Comparison of ENCODE assay signal across 2 cellular contexts in genomic region chr7:128869138-128869943, GRCh38.
A peak's percentile ranks its signal among the peaks of the same experiment; 100 is the strongest.
TF ChIP-seq lines count a peak whose summit lies in the region.

No MANE protein-coding gene starts in this region.

TF ChIP-seq in SK-N-SH, 30 proteins besides CTCF, POLR2A, EP300 and RAD21:
- TF ChIP-seq MAX (IDR thresholded peaks at IDR 0.05; ENCODE audit: low read depth) (peak; percentile 32; the same call in 1 of the 2 replicates), SMC3 (IDR thresholded peaks at IDR 0.05; ENCODE audit: low read depth, low read length) (peak; percentile 30), NFIC (IDR thresholded peaks at IDR 0.05; ENCODE audit: borderline replicate concordance) (no peak)

TF ChIP-seq in GM12878, 131 proteins besides CTCF, POLR2A, EP300 and RAD21 (continues in another document):
- TF ChIP-seq NRF1 (conservative IDR thresholded peaks at IDR 0.05; ENCODE audit: low read depth, low read length) (no peak), E4F1 (IDR thresholded peaks at IDR 0.05; ENCODE audit: borderline replicate concordance, partially characterized antibody) (no peak), SIN3A (IDR thresholded peaks at IDR 0.05; ENCODE audit: low read depth, low read length) (no peak), MEF2A (IDR thresholded peaks at IDR 0.05; ENCODE audit: insufficient read depth, low read depth, low read length) (no peak), IRF5 (IDR thresholded peaks at IDR 0.05; ENCODE audit: borderline replicate concordance) (no peak), ATF2 (IDR thresholded peaks at IDR 0.05; ENCODE audit: low read length) (no peak), ZBTB11 (CRISPR knock-in tag; IDR thresholded peaks at IDR 0.05) (no peak), ZNF217 (IDR thresholded peaks at IDR 0.05) (0 out of 2 replicates have a peak, but pooled peaks have one; percentile 32), BACH1 (IDR thresholded peaks at IDR 0.05; ENCODE audit: borderline replicate concordance) (0 out of 2 replicates have a peak, but pooled peaks have one; percentile 24), ZBTB33 (IDR thresholded peaks at IDR 0.05) (no peak), PRDM15 (CRISPR knock-in tag; IDR thresholded peaks at IDR 0.05) (no peak), NR2C2 (IDR thresholded peaks at IDR 0.05; ENCODE audit: borderline replicate concordance, control insufficient read depth, insufficient read length, low read depth) (no peak), PKNOX1 (IDR thresholded peaks at IDR 0.05) (no peak), HCFC1 (IDR thresholded peaks at IDR 0.05; ENCODE audit: low read length) (no peak), NFXL1 (IDR thresholded peaks at IDR 0.05; ENCODE audit: borderline replicate concordance) (no peak), SREBF1 (IDR thresholded peaks at IDR 0.05; ENCODE audit: low read length) (no peak), NKRF (conservative IDR thresholded peaks at IDR 0.05) (no peak), IKZF1 (conservative IDR thresholded peaks at IDR 0.05) (peak; percentile 58), ZSCAN29 (IDR thresholded peaks at IDR 0.05) (no peak), BCL11A (IDR thresholded peaks at IDR 0.05; ENCODE audit: low read depth, low read length) (no peak), ZZZ3 (IDR thresholded peaks at IDR 0.05; ENCODE audit: control insufficient read depth, insufficient read length, low read depth) (no peak), GATAD2B (conservative IDR thresholded peaks at IDR 0.05; ENCODE audit: low read depth) (no peak), BHLHE40 (IDR thresholded peaks at IDR 0.05; ENCODE audit: borderline replicate concordance in 1 of 2, low read depth in 2 of 2, low read length in 1 of 2) (peak in 1 of 2 experiments; percentile 48; a peak in 1 of 4 replicates), DPF2 (IDR thresholded peaks at IDR 0.05) (peak; percentile 65; the same call in 1 of the 2 replicates), LARP7 (IDR thresholded peaks at IDR 0.05) (peak; percentile 56; the same call in 1 of the 2 replicates), HDAC6 (IDR thresholded peaks at IDR 0.05; ENCODE audit: unreplicated experiment) (peak; percentile 82), MXI1 (IDR thresholded peaks at IDR 0.05; ENCODE audit: low read depth, low read length) (no peak), TARDBP (IDR thresholded peaks at IDR 0.05; ENCODE audit: borderline replicate concordance) (no peak), RELB (IDR thresholded peaks at IDR 0.05; ENCODE audit: low read depth) (no peak), RUNX3 (IDR thresholded peaks at IDR 0.05; ENCODE audit: low read length) (no peak), MTA3 (IDR thresholded peaks at IDR 0.05; ENCODE audit: borderline replicate concordance, low read length) (no peak), SMARCA5 (IDR thresholded peaks at IDR 0.05) (no peak), IRF3 (IDR thresholded peaks at IDR 0.05) (no peak), CHD2 (IDR thresholded peaks at IDR 0.05; ENCODE audit: borderline replicate concordance, low read depth, low read length) (no peak), NR2F1 (conservative IDR thresholded peaks at IDR 0.05) (0 out of 2 replicates have a peak, but pooled peaks have one; percentile 38), ZNF274 (IDR thresholded peaks at IDR 0.05; ENCODE audit: insufficient read depth, insufficient read length) (no peak), TCF3 (IDR thresholded peaks at IDR 0.05; ENCODE audit: borderline replicate concordance, insufficient read depth, low read depth, low read length) (0 out of 2 replicates have a peak, but pooled peaks have one; percentile 17), PAX5 (IDR thresholded peaks at IDR 0.05; ENCODE audit: borderline replicate concordance, low read depth, low read length) (no peak)
